In the genomic region with DNA sequence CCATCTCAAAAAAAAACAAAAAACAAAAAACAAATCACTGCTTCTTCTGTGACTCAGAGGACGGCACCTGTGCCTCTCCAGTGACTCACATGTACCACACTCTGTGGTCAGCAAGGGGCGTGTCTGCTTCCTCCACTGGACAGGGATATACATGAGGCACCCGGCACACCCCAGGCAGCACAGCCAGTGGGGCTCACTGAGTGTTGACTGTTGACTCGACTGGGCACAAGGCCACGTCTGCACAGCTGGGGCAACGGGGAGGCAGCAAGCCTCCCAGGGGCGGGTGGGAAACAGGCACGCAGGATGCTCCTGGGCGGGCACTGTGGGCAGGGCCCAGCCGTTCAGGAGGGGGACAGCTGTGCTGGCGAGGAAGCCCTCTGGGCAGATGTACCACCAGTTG, we compare ENCODE assay signal across 8 cellular contexts.
DNase-seq lines count a peak whose midpoint lies in the region; ATAC-seq lines count a peak whose summit lies in the region.

No MANE protein-coding gene starts in this region.

- ATAC-seq in HG03565 (IDR thresholded peaks at IDR 0.05; ENCODE audit: unreplicated experiment), result no peak

- H3K27me3 ChIP-seq in HAP-1 (ENCODE audit: low read depth), result no peaks in the 10 kb centered on the region

- no peak overlapping the region for H3K4me3 ChIP-seq in HAP-1

- in situ Hi-C loops in HAP-1 (cut with MboI; ENCODE audit: low sequenced_read_pairs) (no loop called here), G401 (cut with HindIII; ENCODE audit: low sequenced_read_pairs) (no loop called here)

- H3K9me3 ChIP-seq in HAP-1, result no peaks in the 10 kb centered on the region

- peak; percentile 99 for DNase-seq in A172 (ENCODE audit: low spot score)
- DNase-seq in HK-2 (ENCODE audit: unreplicated experiment), result peak; percentile 90
- DNase-seq in activated effector memory CD4-positive, alpha-beta T cell treated with Interleukin-2 at 50 U/mL for 16 hours, result peak; percentile 9
- DNase-seq in islet precursor cell, result peak; percentile 91
- no peak for DNase-seq in HAP-1 (ENCODE audit: low spot score in 2 of 2)
- no peak for DNase-seq in G401 (ENCODE audit: low spot score)
- no peak for DNase-seq in Kasumi-1 (lab: John Stamatoyannopoulos, UW)

- no peaks in the 10 kb centered on the region for H3K4me1 ChIP-seq in HAP-1

- H3K36me3 ChIP-seq in HAP-1 (replicated peaks), result peaks cover 2% of the 10 kb centered on the region

Comparison
In these comparisons a context has a peak if more than half of its experiments do, and no peak if none do; other contexts are left out.
1. DNase-seq: peak in A172 (single experiment), HK-2 (single experiment), activated effector memory CD4-positive, alpha-beta T cell treated with Interleukin-2 at 50 U/mL for 16 hours (single experiment) and islet precursor cell (single experiment); none in HAP-1 (0 of 2), G401 (single experiment) and Kasumi-1 (0 of 2).